In the genomic region with DNA sequence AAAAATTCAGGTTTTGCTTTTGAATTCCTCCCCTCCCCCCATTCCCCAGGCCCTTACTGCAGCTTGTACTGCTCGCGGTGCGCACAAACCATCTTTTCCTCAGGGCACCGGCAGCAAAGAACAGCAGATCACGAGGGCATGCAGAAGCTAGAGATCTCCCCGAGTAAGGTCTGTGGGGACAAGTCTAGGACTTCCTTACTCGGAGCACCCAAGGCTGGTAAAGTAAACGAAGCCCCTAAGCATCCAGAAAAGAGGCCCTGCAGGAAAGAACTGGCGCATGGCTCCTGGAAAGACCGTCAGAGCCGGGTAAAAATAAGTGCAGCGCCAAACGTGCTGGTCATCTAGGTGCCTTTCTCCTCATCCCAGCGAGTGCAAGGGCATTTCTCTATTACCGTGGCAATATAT, we compare ENCODE assay signal across 8 cellular contexts. TPM values are rescaled to one million over a fixed set of nuclear protein-coding genes. Genes with fewer than 3 reads are reported as not detected.
A peak's percentile ranks its signal among the peaks of the same experiment; 100 is the strongest.
DNase-seq lines count a peak whose midpoint lies in the region; ATAC-seq and TF ChIP-seq lines count a peak whose summit lies in the region.

No MANE protein-coding gene starts in this region.

- peaks cover 22% of the 10 kb centered on the region for H3K36me3 Mint-ChIP-seq in progenitor cell of endocrine pancreas (ENCODE audit: insufficient read depth)

- peak; percentile 33 for ATAC-seq in GM19035 (IDR thresholded peaks at IDR 0.05; ENCODE audit: unreplicated experiment)
- peak; percentile 30 for ATAC-seq in HG03342 (IDR thresholded peaks at IDR 0.05; ENCODE audit: unreplicated experiment)
- ATAC-seq in RWPE2 (ENCODE audit: low read depth): 0 out of 3 replicates have a peak, but pooled peaks have one; percentile 35

- H3K4me3 ChIP-seq in BLaER1 (peak overlapping the region; percentile 76), RWPE2 (ENCODE audit: severe bottlenecking) (peak overlapping the region; percentile 87), right atrium auricular region (peak overlapping the region; percentile 72 to 83)

- DNase-seq in RWPE2 (ENCODE audit: low spot score) (no peak), amygdala (lab: John Stamatoyannopoulos, UW) (peak in 36 of 56 donors; percentile 4 to 78 (median 40)), right atrium auricular region (ENCODE audit: low spot score) (no peak), progenitor cell of endocrine pancreas (ENCODE audit: low spot score, unreplicated experiment) (no peak), HuH-7.5 (ENCODE audit: low spot score) (no peak)

- no peaks in the 10 kb centered on the region for H3K9me3 Mint-ChIP-seq in progenitor cell of endocrine pancreas (ENCODE audit: low read depth)

- H3K9ac ChIP-seq in BLaER1: peak overlapping the region; percentile 91

- peak overlapping the region; percentile 99 for H3K27ac Mint-ChIP-seq in progenitor cell of endocrine pancreas

- H3K9me3 ChIP-seq in BLaER1 (peaks cover 7% of the 10 kb centered on the region), RWPE2 (ENCODE audit: severe bottlenecking) (no peaks in the 10 kb centered on the region), right atrium auricular region (no peaks in the 10 kb centered on the region)

- H3K4me1 ChIP-seq in BLaER1 (peaks cover 40% of the 10 kb centered on the region), RWPE2 (ENCODE audit: insufficient read depth, poor library complexity, severe bottlenecking) (no peaks in the 10 kb centered on the region), right atrium auricular region (peaks cover 0 to 25% of the 10 kb centered on the region in 2 donors)

- peak overlapping the region; percentile 98 for H3K4me3 Mint-ChIP-seq in progenitor cell of endocrine pancreas (ENCODE audit: low read depth)

- no peaks in the 10 kb centered on the region for H3K27me3 ChIP-seq in BLaER1
- H3K27me3 ChIP-seq in RWPE2 (ENCODE audit: insufficient read depth, poor library complexity, severe bottlenecking): no peaks in the 10 kb centered on the region
- no peaks in the 10 kb centered on the region for H3K27me3 ChIP-seq in right atrium auricular region

- peaks cover 29% of the 10 kb centered on the region for H3K36me3 ChIP-seq in BLaER1
- peaks cover 41% of the 10 kb centered on the region for H3K36me3 ChIP-seq in RWPE2 (ENCODE audit: low read depth)
- peaks cover 22% of the 10 kb centered on the region for H3K36me3 ChIP-seq in right atrium auricular region

- peak overlapping the region; percentile 90 for H3K4me2 ChIP-seq in BLaER1

- no peaks in the 10 kb centered on the region for H3K27me3 Mint-ChIP-seq in progenitor cell of endocrine pancreas

- peaks cover 42% of the 10 kb centered on the region for H3K4me1 Mint-ChIP-seq in progenitor cell of endocrine pancreas (ENCODE audit: low read depth)

- peaks cover 51% of the 10 kb centered on the region for H4K20me1 ChIP-seq in BLaER1

- TF ChIP-seq CTCF in RWPE2 (IDR thresholded peaks at IDR 0.05; ENCODE audit: poor library complexity, severe bottlenecking) (no peak), right atrium auricular region (IDR thresholded peaks at IDR 0.05) (no peak), progenitor cell of endocrine pancreas (IDR thresholded peaks at IDR 0.05; ENCODE audit: unreplicated experiment) (no peak)

- peak overlapping the region; percentile 92 for H3K27ac ChIP-seq in BLaER1
- peak overlapping the region; percentile 60 for H3K27ac ChIP-seq in RWPE2 (ENCODE audit: poor library complexity, severe bottlenecking)
- H3K27ac ChIP-seq in right atrium auricular region: peak overlapping the region; percentile 96 to 98

RNA-seq across cellular contexts. Expression of gene LDHB, which starts 0.7 kb away (rescaled TPM):
- total RNA-seq in right atrium auricular region (1,000 to 10,000 TPM in 1 of 2 donors, 100 to 1,000 TPM in 1; 727 to 1,254 TPM), progenitor cell of endocrine pancreas (1,628 and 1,645 TPM in 2 replicates)

RNA-seq across cellular contexts. Expression of gene GYS2, which starts 52.3 kb away (rescaled TPM):
- total RNA-seq in right atrium auricular region: not detected
- total RNA-seq in progenitor cell of endocrine pancreas: not detected in 2 replicates

Comparison
In these comparisons a context has a peak if more than half of its experiments do, and no peak if none do; other contexts are left out.
1. DNase-seq: peak in amygdala (36 of 56); none in RWPE2 (single experiment), right atrium auricular region (single experiment), progenitor cell of endocrine pancreas (single experiment) and HuH-7.5 (single experiment).
2. Peak in every context shown above with its lines, with median percentiles within 50 percentile points of each other: H3K27ac ChIP-seq, H3K4me3 ChIP-seq and ATAC-seq.